ENCODE assay signal across 9 cellular contexts in genomic region chr5:143023447-143024096, GRCh38.
DNase-seq lines count a peak whose midpoint lies in the region; ATAC-seq, FAIRE-seq and TF ChIP-seq lines count a peak whose summit lies in the region.
"Had no signal": no experiment of that assay in that cellular context is flagged by ENCODE, and none has a peak within 500 bp of the region (broad histone marks: within the 10 kb centered on the region; RNA-seq: fewer than 3 reads in every experiment).

No MANE protein-coding gene starts in this region.

- peak; percentile 8 for TF ChIP-seq CTCF in fibroblast of pulmonary artery (IDR thresholded peaks at IDR 0.05; ENCODE audit: low read length, missing control alignments)

- peak; percentile 26 for DNase-seq in DMS53 (lab: John Stamatoyannopoulos, UW)
- no peak for DNase-seq in DMS53 treated with DMSO at 0.1 percent for 48 hours (lab: John Stamatoyannopoulos, UW; ENCODE audit: unreplicated experiment)
- DNase-seq in fibroblast of pulmonary artery (ENCODE audit: low read depth), result no peak
- DNase-seq in stimulated activated CD8-positive, alpha-beta memory T cell treated with anti-CD3 and anti-CD28 coated beads, Interleukin-4, amount 100 ng/mL, for 24 hours (ENCODE audit: low read depth), result peak; percentile 16
- DNase-seq in NCI-H446 (lab: John Stamatoyannopoulos, UW), result no peak
- no peak for DNase-seq in frontal cortex (ENCODE audit: low spot score in 2 of 2)

- FAIRE-seq in frontal cortex (lab: Jason Lieb, UNC), result no peak
- FAIRE-seq: A204.1 had no signal

- H3K4me3 ChIP-seq in fibroblast of pulmonary artery (replicated peaks; ENCODE audit: low read depth, low read length), result no peak overlapping the region

- peak; percentile 51 for ATAC-seq in GM21423 (IDR thresholded peaks at IDR 0.05; ENCODE audit: unreplicated experiment)
- peak; percentile 58 for ATAC-seq in HG03571 (IDR thresholded peaks at IDR 0.05; ENCODE audit: unreplicated experiment)

Comparison
In these comparisons a context has a peak if more than half of its experiments do, and no peak if none do; other contexts are left out.
1. DNase-seq: peak in DMS53 (single experiment) and stimulated activated CD8-positive, alpha-beta memory T cell treated with anti-CD3 and anti-CD28 coated beads, Interleukin-4, amount 100 ng/mL, for 24 hours (single experiment); none in DMS53 treated with DMSO at 0.1 percent for 48 hours (single experiment), fibroblast of pulmonary artery (single experiment), NCI-H446 (0 of 2) and frontal cortex (0 of 2).